In the genomic region with DNA sequence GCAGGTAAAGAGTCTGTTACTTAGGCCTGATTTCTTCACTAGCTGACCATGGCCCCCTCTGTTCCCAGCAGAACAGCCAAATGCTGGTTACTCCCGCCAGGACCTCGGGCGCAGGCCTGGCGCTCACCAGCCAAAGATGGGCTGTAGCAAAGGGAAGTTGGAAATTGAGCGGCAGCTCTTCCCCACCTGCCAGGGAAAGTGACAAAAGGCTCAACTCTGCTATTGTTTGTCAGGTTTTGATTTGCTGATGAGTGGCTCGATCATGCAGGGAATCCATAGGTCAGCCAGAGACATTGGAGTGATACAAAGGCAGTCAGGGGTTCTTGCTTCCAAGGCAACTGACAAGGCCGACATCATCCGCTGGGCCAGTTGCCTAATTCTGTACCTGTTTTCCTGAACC, we compare ENCODE assay signal across 28 cellular contexts.
DNase-seq lines count a peak whose midpoint lies in the region; ATAC-seq and TF ChIP-seq lines count a peak whose summit lies in the region.
"Had no signal": no experiment of that assay in that cellular context is flagged by ENCODE, and none has a peak within 500 bp of the region (broad histone marks: within the 10 kb centered on the region; RNA-seq: fewer than 3 reads in every experiment).

No MANE protein-coding gene starts in this region.

- no peaks in the 10 kb centered on the region for H3K4me1 Mint-ChIP-seq in activated CD4-positive, alpha-beta T cell treated with anti-CD3 and anti-CD28 coated beads, Interleukin-2, amount 10 ng/mL, durations not matched to agents 7 days and 5 days
- H3K4me1 Mint-ChIP-seq in activated CD4-positive, alpha-beta T cell treated with anti-CD3 and anti-CD28 coated beads for 36 hours, result no peaks in the 10 kb centered on the region
- peaks cover 31% of the 10 kb centered on the region for H3K4me1 Mint-ChIP-seq in WTC11
- no peaks in the 10 kb centered on the region for H3K4me1 Mint-ChIP-seq in type B pancreatic cell (ENCODE audit: unreplicated experiment)

- H3K36me3 Mint-ChIP-seq in activated CD4-positive, alpha-beta T cell treated with anti-CD3 and anti-CD28 coated beads, Interleukin-2, amount 10 ng/mL, durations not matched to agents 7 days and 5 days (ENCODE audit: low read depth), result no peaks in the 10 kb centered on the region
- H3K36me3 Mint-ChIP-seq in activated CD4-positive, alpha-beta T cell treated with anti-CD3 and anti-CD28 coated beads for 36 hours (ENCODE audit: low read depth), result no peaks in the 10 kb centered on the region
- H3K36me3 Mint-ChIP-seq in WTC11, result no peaks in the 10 kb centered on the region
- H3K36me3 Mint-ChIP-seq in type B pancreatic cell, result peaks cover 8% of the 10 kb centered on the region

- no peak overlapping the region for H3K27ac ChIP-seq in iPS DF 6.9 (ENCODE audit: low read length)
- no peak overlapping the region for H3K27ac ChIP-seq in gastroesophageal sphincter
- H3K27ac ChIP-seq: BLaER1 treated with 17β-estradiol and CSF1 and Interleukin-3, amounts not matched to agents 10 nM and 100 nM; PC-9; SJCRH30 had no signal

- WGBS in iPS DF 6.9 (ENCODE audit: insufficient coverage, insufficient read length), result no CpG with 5 or more reads among the region's 8 CpGs
- 86% methylated on average over 5 of the region's 8 CpGs; no CpG with 5 or more reads in 1 of the 2 donors for WGBS in gastroesophageal sphincter (ENCODE audit: low coverage in 1 of 2), 2 donors

- H3K36me3 ChIP-seq in iPS DF 6.9 (ENCODE audit: control insufficient read depth, insufficient read depth, low read length), result no peaks in the 10 kb centered on the region
- H3K36me3 ChIP-seq in gastroesophageal sphincter, result no peaks in the 10 kb centered on the region
- H3K36me3 ChIP-seq: BLaER1 treated with 17β-estradiol and CSF1 and Interleukin-3, amounts not matched to agents 10 nM and 100 nM; SJCRH30 had no signal

- H3K9me3 Mint-ChIP-seq in activated CD4-positive, alpha-beta T cell treated with anti-CD3 and anti-CD28 coated beads, Interleukin-2, amount 10 ng/mL, durations not matched to agents 7 days and 5 days, result no peaks in the 10 kb centered on the region
- H3K9me3 Mint-ChIP-seq in activated CD4-positive, alpha-beta T cell treated with anti-CD3 and anti-CD28 coated beads for 36 hours (ENCODE audit: low read depth), result no peaks in the 10 kb centered on the region
- H3K9me3 Mint-ChIP-seq in WTC11, result no peaks in the 10 kb centered on the region
- H3K9me3 Mint-ChIP-seq in type B pancreatic cell, result no peaks in the 10 kb centered on the region
- H3K9me3 Mint-ChIP-seq: CD4-positive, alpha-beta T cell had no signal

- H3K27me3 Mint-ChIP-seq in activated CD4-positive, alpha-beta T cell treated with anti-CD3 and anti-CD28 coated beads, Interleukin-2, amount 10 ng/mL, durations not matched to agents 7 days and 5 days, result no peaks in the 10 kb centered on the region
- H3K27me3 Mint-ChIP-seq in activated CD4-positive, alpha-beta T cell treated with anti-CD3 and anti-CD28 coated beads for 36 hours, result peaks cover 3% of the 10 kb centered on the region
- H3K27me3 Mint-ChIP-seq in WTC11 (ENCODE audit: low read depth), result peaks cover 13% of the 10 kb centered on the region
- H3K27me3 Mint-ChIP-seq in type B pancreatic cell, result peaks cover 10% of the 10 kb centered on the region

- no peak for DNase-seq in activated CD4-positive, alpha-beta T cell treated with anti-CD3 and anti-CD28 coated beads, Interleukin-2, amount 10 ng/mL, durations not matched to agents 7 days and 5 days
- DNase-seq in activated CD4-positive, alpha-beta T cell treated with anti-CD3 and anti-CD28 coated beads for 36 hours, result no peak
- DNase-seq in WTC11 (ENCODE audit: low spot score) (peak; percentile 43), iPS DF 6.9 (ENCODE audit: low read depth, low spot score) (peak; percentile 54), HK-2 (ENCODE audit: unreplicated experiment) (no peak), type B pancreatic cell (ENCODE audit: extremely low spot score, unreplicated experiment) (no peak)
- DNase-seq: AML-193; CD4-positive, alpha-beta T cell; DMS53; GDM1; GOT3; NCI-H1048; NCI-H1417; NCI-H1694; NCI-H2029 treated with DMSO at 0.1 percent for 48 hours; NCI-H2171; NCI-H226; NCI-H524; NCI-H82; NK-92 treated with Interleukin-12 subunit alpha and Interleukin-12 subunit beta, amount 100 ng/mL, for 24 hours; PC-9; SJCRH30 had no signal

- H3K27ac Mint-ChIP-seq in activated CD4-positive, alpha-beta T cell treated with anti-CD3 and anti-CD28 coated beads, Interleukin-2, amount 10 ng/mL, durations not matched to agents 7 days and 5 days, result peak overlapping the region; percentile 36
- no peak overlapping the region for H3K27ac Mint-ChIP-seq in activated CD4-positive, alpha-beta T cell treated with anti-CD3 and anti-CD28 coated beads for 36 hours
- H3K27ac Mint-ChIP-seq in WTC11 (peak overlapping the region; percentile 75; the same call in 1 of the 2 replicates), type B pancreatic cell (no peak overlapping the region)
- H3K27ac Mint-ChIP-seq: CD4-positive, alpha-beta T cell had no signal

- H3K4me3 Mint-ChIP-seq in activated CD4-positive, alpha-beta T cell treated with anti-CD3 and anti-CD28 coated beads, Interleukin-2, amount 10 ng/mL, durations not matched to agents 7 days and 5 days, result no peak overlapping the region
- H3K4me3 Mint-ChIP-seq in activated CD4-positive, alpha-beta T cell treated with anti-CD3 and anti-CD28 coated beads for 36 hours, result no peak overlapping the region
- H3K4me3 Mint-ChIP-seq in WTC11 (peak overlapping the region; percentile 33; the same call in 1 of the 2 replicates), type B pancreatic cell (no peak overlapping the region)
- H3K4me3 Mint-ChIP-seq: CD4-positive, alpha-beta T cell had no signal

- TF ChIP-seq CTCF in WTC11 (IDR thresholded peaks at IDR 0.05), result no peak
- TF ChIP-seq CTCF in type B pancreatic cell (conservative IDR thresholded peaks at IDR 0.05), result no peak
- TF ChIP-seq CTCF in gastroesophageal sphincter (IDR thresholded peaks at IDR 0.05), result no peak

- H3K9me3 ChIP-seq in iPS DF 6.9 (ENCODE audit: control insufficient read depth, insufficient read depth, low read length), result no peaks in the 10 kb centered on the region
- H3K9me3 ChIP-seq in gastroesophageal sphincter, result no peaks in the 10 kb centered on the region
- H3K9me3 ChIP-seq: BLaER1 treated with 17β-estradiol and CSF1 and Interleukin-3, amounts not matched to agents 10 nM and 100 nM; SJCRH30 had no signal

- POLR2A ChIA-PET in activated CD4-positive, alpha-beta T cell treated with anti-CD3 and anti-CD28 coated beads, Interleukin-2, amount 10 ng/mL, durations not matched to agents 7 days and 5 days (lab: Charles Lee), result no interaction called here
- POLR2A ChIA-PET in activated CD4-positive, alpha-beta T cell treated with anti-CD3 and anti-CD28 coated beads for 36 hours (lab: Charles Lee), result no interaction called here
- POLR2A ChIA-PET in WTC11 (lab: Charles Lee), result no interaction called here

- CTCF ChIA-PET in activated CD4-positive, alpha-beta T cell treated with anti-CD3 and anti-CD28 coated beads, Interleukin-2, amount 10 ng/mL, durations not matched to agents 7 days and 5 days (lab: Charles Lee), result no interaction called here
- CTCF ChIA-PET in activated CD4-positive, alpha-beta T cell treated with anti-CD3 and anti-CD28 coated beads for 36 hours (lab: Charles Lee), result no interaction called here
- CTCF ChIA-PET in WTC11 (lab: Charles Lee), result interaction anchor here (1.0 to 2.6 kb wide), 5 partner anchors 36 to 146 kb away, joined by 5 to 12 read pairs (median 6); no protein-coding TSS in a partner anchor

- H3K27me3 ChIP-seq in iPS DF 6.9 (ENCODE audit: control insufficient read depth, insufficient read depth, low read length) (no peaks in the 10 kb centered on the region), gastroesophageal sphincter (no peaks in the 10 kb centered on the region)
- H3K27me3 ChIP-seq: BLaER1 treated with 17β-estradiol and CSF1 and Interleukin-3, amounts not matched to agents 10 nM and 100 nM; SJCRH30 had no signal

- intact Hi-C loops in activated CD4-positive, alpha-beta T cell treated with anti-CD3 and anti-CD28 coated beads for 36 hours (cut with DNase I, micrococcal nuclease), result no loop called here

- ATAC-seq in activated CD4-positive, alpha-beta T cell treated with anti-CD3 and anti-CD28 coated beads for 36 hours, result no peak
- ATAC-seq in WTC11, result peak; percentile 88
- ATAC-seq in gastroesophageal sphincter, result no peak
- ATAC-seq in GM18909 (IDR thresholded peaks at IDR 0.05; ENCODE audit: poor library complexity, unreplicated experiment), result no peak
- ATAC-seq: GM12878, Right ventricle myocardium inferior, SK-N-SH treated with all-trans-retinoic acid at 6 μM for 48 hours had no signal

- TF ChIP-seq EP300 in gastroesophageal sphincter (IDR thresholded peaks at IDR 0.05), result no peak

- no peak for TF ChIP-seq POLR2A in gastroesophageal sphincter (IDR thresholded peaks at IDR 0.05)

- H3K4me3 ChIP-seq in iPS DF 6.9 (ENCODE audit: low read length), result no peak overlapping the region
- no peak overlapping the region for H3K4me3 ChIP-seq in gastroesophageal sphincter
- H3K4me3 ChIP-seq: BLaER1 treated with 17β-estradiol and CSF1 and Interleukin-3, amounts not matched to agents 10 nM and 100 nM; GM12878; PC-9; SJCRH30 had no signal

- H3K4me1 ChIP-seq in iPS DF 6.9 (ENCODE audit: control insufficient read depth, insufficient read depth, low read length) (peaks cover 6% of the 10 kb centered on the region; the same call in 1 of the 2 replicates), gastroesophageal sphincter (no peaks in the 10 kb centered on the region)
- H3K4me1 ChIP-seq: BLaER1 treated with 17β-estradiol and CSF1 and Interleukin-3, amounts not matched to agents 10 nM and 100 nM; SJCRH30 had no signal

TF ChIP-seq in WTC11, 78 proteins besides CTCF, POLR2A, EP300 and RAD21 (continues in another document):
- TF ChIP-seq NFE2L1 (CRISPR knock-in tag; IDR thresholded peaks at IDR 0.05) (no peak), KAT7 (CRISPR knock-in tag; IDR thresholded peaks at IDR 0.05; ENCODE audit: borderline replicate concordance) (no peak), ZBTB21 (CRISPR knock-in tag; IDR thresholded peaks at IDR 0.05; ENCODE audit: borderline replicate concordance) (no peak), ATF1 (CRISPR knock-in tag; IDR thresholded peaks at IDR 0.05) (no peak)
- TF ChIP-seq, protein P1, sequence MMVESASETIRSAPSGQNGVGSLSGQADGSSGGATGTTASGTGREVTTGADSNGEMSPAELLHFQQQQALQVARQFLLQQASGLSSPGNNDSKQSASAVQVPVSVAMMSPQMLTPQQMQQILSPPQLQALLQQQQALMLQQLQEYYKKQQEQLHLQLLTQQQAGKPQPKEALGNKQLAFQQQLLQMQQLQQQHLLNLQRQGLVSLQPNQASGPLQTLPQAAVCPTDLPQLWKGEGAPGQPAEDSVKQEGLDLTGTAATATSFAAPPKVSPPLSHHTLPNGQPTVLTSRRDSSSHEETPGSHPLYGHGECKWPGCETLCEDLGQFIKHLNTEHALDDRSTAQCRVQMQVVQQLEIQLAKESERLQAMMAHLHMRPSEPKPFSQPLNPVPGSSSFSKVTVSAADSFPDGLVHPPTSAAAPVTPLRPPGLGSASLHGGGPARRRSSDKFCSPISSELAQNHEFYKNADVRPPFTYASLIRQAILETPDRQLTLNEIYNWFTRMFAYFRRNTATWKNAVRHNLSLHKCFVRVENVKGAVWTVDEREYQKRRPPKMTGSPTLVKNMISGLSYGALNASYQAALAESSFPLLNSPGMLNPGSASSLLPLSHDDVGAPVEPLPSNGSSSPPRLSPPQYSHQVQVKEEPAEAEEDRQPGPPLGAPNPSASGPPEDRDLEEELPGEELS (CRISPR knock-in tag; IDR thresholded peaks at IDR 0.05), result peak; percentile 27; the same call in 1 of the 2 replicates

Comparison
In these comparisons a context has a peak if more than half of its experiments do, and no peak if none do; other contexts are left out.
1. H3K27ac Mint-ChIP-seq: peak in activated CD4-positive, alpha-beta T cell treated with anti-CD3 and anti-CD28 coated beads, Interleukin-2, amount 10 ng/mL, durations not matched to agents 7 days and 5 days (single experiment) and WTC11 (single experiment); none in activated CD4-positive, alpha-beta T cell treated with anti-CD3 and anti-CD28 coated beads for 36 hours (single experiment) and type B pancreatic cell (single experiment).
2. DNase-seq: peak in WTC11 (single experiment) and iPS DF 6.9 (single experiment); none in activated CD4-positive, alpha-beta T cell treated with anti-CD3 and anti-CD28 coated beads, Interleukin-2, amount 10 ng/mL, durations not matched to agents 7 days and 5 days (single experiment), activated CD4-positive, alpha-beta T cell treated with anti-CD3 and anti-CD28 coated beads for 36 hours (single experiment), HK-2 (single experiment) and type B pancreatic cell (single experiment).